ENCODE assay signal across 25 cellular contexts in genomic region chr14:76943072-76943471, GRCh38.
DNase-seq lines count a peak whose midpoint lies in the region; ATAC-seq, FAIRE-seq and TF ChIP-seq lines count a peak whose summit lies in the region.
"Had no signal": no experiment of that assay in that cellular context is flagged by ENCODE, and none has a peak within 500 bp of the region (broad histone marks: within the 10 kb centered on the region; RNA-seq: fewer than 3 reads in every experiment).

No MANE protein-coding gene starts in this region.

- BruUV-seq in K562 (replicated peaks; lab: Mats Ljungman, UMichigan), result no TSS peak

- FAIRE-seq in K562 (lab: Jason Lieb, UNC), result no peak
- FAIRE-seq: A204.1 had no signal

- H4K91ac ChIP-seq in H9 (ENCODE audit: insufficient read length, low read depth, low read length), result no peak overlapping the region

- no peak overlapping the region for H3K4me2 ChIP-seq in H9 (ENCODE audit: insufficient read depth, insufficient read length, low read length)
- H3K4me2 ChIP-seq in K562 (ENCODE audit: insufficient read depth, low read length), result no peak overlapping the region
- H3K4me2 ChIP-seq in neural progenitor cell, result no peak overlapping the region
- H3K4me2 ChIP-seq: SK-N-SH had no signal

- no peak overlapping the region for H4K8ac ChIP-seq in H9 (replicated peaks; ENCODE audit: insufficient read length, low read depth, low read length)

- no CpG with 5 or more reads among the region's 4 CpGs for WGBS in H9 (ENCODE audit: extremely low coverage, insufficient read length, low lambda C conversion rate)
- 35% methylated on average over 4 of the region's 4 CpGs for WGBS in K562 (ENCODE audit: insufficient coverage, low coverage, missing lambda C conversion rate)

- H3K9me1 ChIP-seq in K562 (ENCODE audit: control insufficient read depth, insufficient read depth, low read length), result no peaks in the 10 kb centered on the region

- no peak for TF ChIP-seq RAD21 in K562 (CRISPR knock-in tag; conservative IDR thresholded peaks at IDR 0.05 in 1 of 2, IDR thresholded peaks at IDR 0.05 in 1 of 2)

- H3K23ac ChIP-seq in H9 (ENCODE audit: insufficient read length, low read depth, low read length), result no peak overlapping the region

- no peak overlapping the region for H3K4me3 ChIP-seq in K562
- no peak overlapping the region for H3K4me3 ChIP-seq in neural progenitor cell
- no peak overlapping the region for H3K4me3 ChIP-seq in mucosa of descending colon
- H3K4me3 ChIP-seq: BLaER1 treated with 17β-estradiol and CSF1 and Interleukin-3, amounts not matched to agents 10 nM and 100 nM; GM23248; HAP-1 had no signal

- H3T11ph ChIP-seq in H9 (ENCODE audit: low read length), result no peak overlapping the region

- H3K79me1 ChIP-seq in H9 (ENCODE audit: insufficient read depth, low read depth, low read length, poor library complexity, severe bottlenecking), result no peaks in the 10 kb centered on the region

- H2BK120ac ChIP-seq in H9 (ENCODE audit: low read depth, low read length, poor library complexity, severe bottlenecking), result no peak overlapping the region

- no peak overlapping the region for H2BK5ac ChIP-seq in H9 (ENCODE audit: insufficient read length, low read length)

- H3K4me1 Mint-ChIP-seq in activated CD8-positive, alpha-beta T cell treated with anti-CD3 and anti-CD28 coated beads, Interleukin-2, amount 10 ng/mL, durations not matched to agents 7 days and 5 days (ENCODE audit: low read depth), result peaks cover 32% of the 10 kb centered on the region
- H3K4me1 Mint-ChIP-seq in activated CD8-positive, alpha-beta T cell treated with anti-CD3 and anti-CD28 coated beads for 36 hours (ENCODE audit: low read depth), result peaks cover 28% of the 10 kb centered on the region
- H3K4me1 Mint-ChIP-seq in H9 (peaks cover 31 to 41% of the 10 kb centered on the region in 2 experiments), neural progenitor cell (peaks cover 67% of the 10 kb centered on the region), chondrocyte (ENCODE audit: low read depth) (peaks cover 39% of the 10 kb centered on the region)

- no peak overlapping the region for H3K14ac ChIP-seq in H9 (ENCODE audit: insufficient read depth, low read length)

- POLR2A ChIA-PET in activated CD8-positive, alpha-beta T cell treated with anti-CD3 and anti-CD28 coated beads, Interleukin-2, amount 10 ng/mL, durations not matched to agents 7 days and 5 days (lab: Charles Lee), result interaction anchor here (2.2 kb wide), 1 partner anchor 10 kb away, joined by 6 read pairs; no protein-coding TSS in a partner anchor
- POLR2A ChIA-PET in activated CD8-positive, alpha-beta T cell treated with anti-CD3 and anti-CD28 coated beads for 36 hours (lab: Charles Lee), result interaction anchor here (0.9 to 2.0 kb wide), 3 partner anchors 10 to 91 kb away, joined by 3 to 5 read pairs (median 4); no protein-coding TSS in a partner anchor
- POLR2A ChIA-PET in K562 (lab: Yijun Ruan, JAX), result interaction anchor here (0.5 to 1.6 kb wide), 3 partner anchors 10 to 97 kb away, joined by 3 to 4 read pairs (median 3); no protein-coding TSS in a partner anchor

- H2BK12ac ChIP-seq in H9 (ENCODE audit: insufficient read length, low read depth, low read length), result no peak overlapping the region

- H3K56ac ChIP-seq in H9 (ENCODE audit: insufficient read length, low read depth, low read length), result no peak overlapping the region

- H3K4me3 Mint-ChIP-seq in activated CD8-positive, alpha-beta T cell treated with anti-CD3 and anti-CD28 coated beads, Interleukin-2, amount 10 ng/mL, durations not matched to agents 7 days and 5 days, result no peak overlapping the region
- no peak overlapping the region for H3K4me3 Mint-ChIP-seq in activated CD8-positive, alpha-beta T cell treated with anti-CD3 and anti-CD28 coated beads for 36 hours
- H3K4me3 Mint-ChIP-seq in H9 (no peak overlapping the region), neural progenitor cell (peak overlapping the region; percentile 8), chondrocyte (ENCODE audit: unreplicated experiment) (no peak overlapping the region)

- no peak overlapping the region for H4K5ac ChIP-seq in H9 (ENCODE audit: insufficient read length, low read depth, low read length)

- TF ChIP-seq POLR2A in K562 (conservative IDR thresholded peaks at IDR 0.05), result no peak

- ATAC-seq in activated CD8-positive, alpha-beta T cell treated with anti-CD3 and anti-CD28 coated beads, Interleukin-2, amount 10 ng/mL, durations not matched to agents 7 days and 5 days, result no peak
- no peak for ATAC-seq in activated CD8-positive, alpha-beta T cell treated with anti-CD3 and anti-CD28 coated beads for 36 hours
- ATAC-seq in K562 (no peak), mucosa of descending colon (no peak)

- peak overlapping the region; percentile 32 for H3K27ac Mint-ChIP-seq in activated CD8-positive, alpha-beta T cell treated with anti-CD3 and anti-CD28 coated beads, Interleukin-2, amount 10 ng/mL, durations not matched to agents 7 days and 5 days
- H3K27ac Mint-ChIP-seq in activated CD8-positive, alpha-beta T cell treated with anti-CD3 and anti-CD28 coated beads for 36 hours, result no peak overlapping the region
- H3K27ac Mint-ChIP-seq in H9 (no peak overlapping the region), neural progenitor cell (peak overlapping the region; percentile 76), chondrocyte (ENCODE audit: unreplicated experiment) (no peak overlapping the region)

- no peaks in the 10 kb centered on the region for H3K9me3 Mint-ChIP-seq in activated CD8-positive, alpha-beta T cell treated with anti-CD3 and anti-CD28 coated beads, Interleukin-2, amount 10 ng/mL, durations not matched to agents 7 days and 5 days (ENCODE audit: insufficient read depth)
- no peaks in the 10 kb centered on the region for H3K9me3 Mint-ChIP-seq in activated CD8-positive, alpha-beta T cell treated with anti-CD3 and anti-CD28 coated beads for 36 hours
- no peaks in the 10 kb centered on the region; a peak in 1 of 5 replicates for H3K9me3 Mint-ChIP-seq in H9
- no peaks in the 10 kb centered on the region for H3K9me3 Mint-ChIP-seq in neural progenitor cell
- no peaks in the 10 kb centered on the region for H3K9me3 Mint-ChIP-seq in chondrocyte (ENCODE audit: low read depth)
- H3K9me3 Mint-ChIP-seq: CD4-positive, alpha-beta memory T cell had no signal

- H3K27ac ChIP-seq in H9 (ENCODE audit: insufficient read length, low read depth, low read length), result no peak overlapping the region
- H3K27ac ChIP-seq in K562 (ENCODE audit: extremely low read depth, low read depth, low read length), result no peak overlapping the region
- no peak overlapping the region for H3K27ac ChIP-seq in neural progenitor cell
- H3K27ac ChIP-seq: GM23248, HL-60 had no signal

- H3K4me1 ChIP-seq in H9 (ENCODE audit: insufficient read depth, low read length) (no peaks in the 10 kb centered on the region; the same call in 1 of the 2 replicates), K562 (replicated peaks in 1 of 2; ENCODE audit: control insufficient read depth in 2 of 2, insufficient read depth in 2 of 2, low read length in 2 of 2) (peaks cover 12% of the 10 kb centered on the region in 2 experiments), neural progenitor cell (peaks cover 21% of the 10 kb centered on the region), mucosa of descending colon (ENCODE audit: low read depth) (peaks cover 13% of the 10 kb centered on the region)

- in situ Hi-C loops in K562 (cut with MboI), result no loop called here

- TF ChIP-seq EP300 in K562 (IDR thresholded peaks at IDR 0.05; ENCODE audit: low read length), result no peak

- H3K27me3 Mint-ChIP-seq in activated CD8-positive, alpha-beta T cell treated with anti-CD3 and anti-CD28 coated beads, Interleukin-2, amount 10 ng/mL, durations not matched to agents 7 days and 5 days (ENCODE audit: low read depth), result no peaks in the 10 kb centered on the region
- H3K27me3 Mint-ChIP-seq in activated CD8-positive, alpha-beta T cell treated with anti-CD3 and anti-CD28 coated beads for 36 hours, result no peaks in the 10 kb centered on the region
- H3K27me3 Mint-ChIP-seq in H9 (ENCODE audit: low read depth) (no peaks in the 10 kb centered on the region), neural progenitor cell (ENCODE audit: insufficient read depth, low read depth) (peaks cover 19% of the 10 kb centered on the region), chondrocyte (ENCODE audit: low read depth) (no peaks in the 10 kb centered on the region)
- H3K27me3 Mint-ChIP-seq: CD4-positive, alpha-beta memory T cell had no signal

- H2BK20ac ChIP-seq in H9 (ENCODE audit: low read depth, low read length, poor library complexity, severe bottlenecking), result no peak overlapping the region

- H3K36me3 ChIP-seq in K562 (ENCODE audit: control insufficient read depth, insufficient read depth, low read length) (no peaks in the 10 kb centered on the region), neural progenitor cell (no peaks in the 10 kb centered on the region), mucosa of descending colon (ENCODE audit: low read depth) (no peaks in the 10 kb centered on the region)
- H3K36me3 ChIP-seq: BLaER1 treated with 17β-estradiol and CSF1 and Interleukin-3, amounts not matched to agents 10 nM and 100 nM; HAP-1 had no signal

- intact Hi-C loops in activated CD8-positive, alpha-beta T cell treated with anti-CD3 and anti-CD28 coated beads for 36 hours (cut with micrococcal nuclease), result no loop called here
- intact Hi-C loops in K562 (cut with micrococcal nuclease) (no loop called here), mucosa of descending colon (cut with DNase I, micrococcal nuclease) (loop anchor here in 1 of 2 donors (10.0 kb wide), 1 partner anchor 102 kb away; no protein-coding TSS in a partner anchor)

- peak overlapping the region; percentile 85; the same call in 1 of the 2 replicates for H2BK15ac ChIP-seq in H9 (ENCODE audit: low read depth, low read length)

- H2AFZ ChIP-seq in H9 (ENCODE audit: low read length) (no peak overlapping the region), K562 (ENCODE audit: low read depth, low read length) (no peak overlapping the region), neural progenitor cell (replicated peaks) (no peak overlapping the region)
- H2AFZ ChIP-seq: GM23248 had no signal

- no peak overlapping the region for H3K4ac ChIP-seq in H9 (ENCODE audit: low read depth, low read length)

- DNase-seq in activated CD8-positive, alpha-beta T cell treated with anti-CD3 and anti-CD28 coated beads, Interleukin-2, amount 10 ng/mL, durations not matched to agents 7 days and 5 days, result no peak
- no peak for DNase-seq in activated CD8-positive, alpha-beta T cell treated with anti-CD3 and anti-CD28 coated beads for 36 hours
- DNase-seq in H9 (no peak), K562 (ENCODE audit: extremely low read depth in 1 of 4, low spot score in 3 of 4) (no peak), neural progenitor cell (ENCODE audit: low spot score) (no peak), chondrocyte (ENCODE audit: low spot score) (no peak), mucosa of descending colon (no peak)
- DNase-seq: AML-193; CD4-positive, alpha-beta memory T cell; COR-L47; DMS53; GM23248; KBM-7; MV-4-11; NCI-H1105 treated with DMSO at 0.1 percent for 48 hours; NCI-H146; NCI-H1930; NCI-H2107; NCI-H524; NCI-H774; SK-N-SH had no signal

- peak overlapping the region; percentile 22 for H3K18ac ChIP-seq in H9 (ENCODE audit: insufficient read length, low read depth, low read length)

- peaks cover 14% of the 10 kb centered on the region for H3F3A ChIP-seq in neural progenitor cell (ENCODE audit: low read depth)

- H3K9me3 ChIP-seq in H9 (ENCODE audit: control insufficient read depth, low read depth, low read length) (no peaks in the 10 kb centered on the region), K562 (replicated peaks; ENCODE audit: control insufficient read depth, insufficient read depth, low read depth, low read length) (no peaks in the 10 kb centered on the region), neural progenitor cell (ENCODE audit: low read depth) (no peaks in the 10 kb centered on the region), mucosa of descending colon (no peaks in the 10 kb centered on the region)
- H3K9me3 ChIP-seq: BLaER1 treated with 17β-estradiol and CSF1 and Interleukin-3, amounts not matched to agents 10 nM and 100 nM; HAP-1; SK-N-SH had no signal

- H3K9ac ChIP-seq in H9 (ENCODE audit: extremely low read depth, insufficient read length, low read length), result no peak overlapping the region
- no peak overlapping the region for H3K9ac ChIP-seq in K562 (ENCODE audit: insufficient read depth in 1 of 2, low read depth in 2 of 2, low read length in 2 of 2)
- no peak overlapping the region for H3K9ac ChIP-seq in neural progenitor cell
- H3K9ac ChIP-seq: GM23248, SK-N-SH had no signal

- H2AK5ac ChIP-seq in H9 (ENCODE audit: insufficient read length, low read length), result no peak overlapping the region

- CTCF ChIA-PET in activated CD8-positive, alpha-beta T cell treated with anti-CD3 and anti-CD28 coated beads, Interleukin-2, amount 10 ng/mL, durations not matched to agents 7 days and 5 days (lab: Charles Lee), result interaction anchor here (0.9 to 3.1 kb wide), 9 partner anchors 10 to 109 kb away, joined by 3 to 23 read pairs (median 5); no protein-coding TSS in a partner anchor
- CTCF ChIA-PET in activated CD8-positive, alpha-beta T cell treated with anti-CD3 and anti-CD28 coated beads for 36 hours (lab: Charles Lee), result interaction anchor here (1.1 to 4.3 kb wide), 8 partner anchors 11 to 151 kb away, joined by 3 to 17 read pairs (median 8); no protein-coding TSS in a partner anchor
- CTCF ChIA-PET in K562 (lab: Yijun Ruan, JAX; ENCODE audit: low intra/inter-chr PET ratio), result no interaction called here

- no peak for TF ChIP-seq CTCF in activated CD8-positive, alpha-beta T cell treated with anti-CD3 and anti-CD28 coated beads for 36 hours (IDR thresholded peaks at IDR 0.05)
- TF ChIP-seq CTCF in H9 (conservative IDR thresholded peaks at IDR 0.05) (no peak), K562 (IDR thresholded peaks at IDR 0.05 in 2 of 3, conservative IDR thresholded peaks at IDR 0.05 in 1 of 3; ENCODE audit: insufficient read depth in 2 of 3, low read depth in 1 of 3, low read length in 3 of 3) (no peak), neural progenitor cell (IDR thresholded peaks at IDR 0.05) (no peak), chondrocyte (IDR thresholded peaks at IDR 0.05) (no peak), mucosa of descending colon (IDR thresholded peaks at IDR 0.05) (no peak)

- H3K36me3 Mint-ChIP-seq in activated CD8-positive, alpha-beta T cell treated with anti-CD3 and anti-CD28 coated beads, Interleukin-2, amount 10 ng/mL, durations not matched to agents 7 days and 5 days (ENCODE audit: low read depth), result no peaks in the 10 kb centered on the region
- no peaks in the 10 kb centered on the region for H3K36me3 Mint-ChIP-seq in activated CD8-positive, alpha-beta T cell treated with anti-CD3 and anti-CD28 coated beads for 36 hours (ENCODE audit: low read depth)
- peaks cover 0 to 4% (median 0%) of the 10 kb centered on the region in 3 experiments; a peak in 1 of 7 replicates for H3K36me3 Mint-ChIP-seq in H9 (ENCODE audit: insufficient read depth in 1 of 3, low read depth in 3 of 3)
- H3K36me3 Mint-ChIP-seq in neural progenitor cell, result no peaks in the 10 kb centered on the region
- H3K36me3 Mint-ChIP-seq in chondrocyte (ENCODE audit: low read depth), result no peaks in the 10 kb centered on the region
- H3K36me3 Mint-ChIP-seq: CD4-positive, alpha-beta memory T cell had no signal

- H4K20me1 ChIP-seq in H9 (ENCODE audit: control insufficient read depth, insufficient read depth, insufficient read length) (no peaks in the 10 kb centered on the region), K562 (replicated peaks; ENCODE audit: control insufficient read depth, insufficient read depth, low read length) (no peaks in the 10 kb centered on the region), neural progenitor cell (ENCODE audit: low read depth) (no peaks in the 10 kb centered on the region)
- H4K20me1 ChIP-seq: BLaER1 treated with 17β-estradiol and CSF1 and Interleukin-3, amounts not matched to agents 10 nM and 100 nM had no signal

- H3K27me3 ChIP-seq in H9 (ENCODE audit: insufficient read depth, low read length) (no peaks in the 10 kb centered on the region; the same call in 1 of the 2 replicates), K562 (ENCODE audit: control insufficient read depth in 2 of 2, insufficient read depth in 2 of 2, low read length in 2 of 2) (no peaks in the 10 kb centered on the region), neural progenitor cell (no peaks in the 10 kb centered on the region)
- H3K27me3 ChIP-seq: BLaER1 treated with 17β-estradiol and CSF1 and Interleukin-3, amounts not matched to agents 10 nM and 100 nM had no signal

- H3K23me2 ChIP-seq in H9 (ENCODE audit: insufficient read length, low read depth, low read length, poor library complexity, severe bottlenecking), result no peaks in the 10 kb centered on the region

- H3K79me2 ChIP-seq in H9 (ENCODE audit: insufficient read depth, low read length), result no peaks in the 10 kb centered on the region
- no peaks in the 10 kb centered on the region for H3K79me2 ChIP-seq in K562 (ENCODE audit: control insufficient read depth, insufficient read depth, low read length)
- no peaks in the 10 kb centered on the region for H3K79me2 ChIP-seq in neural progenitor cell (ENCODE audit: low read depth)

Comparison
In these comparisons a context has a peak if more than half of its experiments do, and no peak if none do; other contexts are left out.
1. H3K27ac Mint-ChIP-seq: peak in activated CD8-positive, alpha-beta T cell treated with anti-CD3 and anti-CD28 coated beads, Interleukin-2, amount 10 ng/mL, durations not matched to agents 7 days and 5 days (single experiment) and neural progenitor cell (single experiment); none in activated CD8-positive, alpha-beta T cell treated with anti-CD3 and anti-CD28 coated beads for 36 hours (single experiment), H9 (0 of 3) and chondrocyte (single experiment).